In the genomic region with DNA sequence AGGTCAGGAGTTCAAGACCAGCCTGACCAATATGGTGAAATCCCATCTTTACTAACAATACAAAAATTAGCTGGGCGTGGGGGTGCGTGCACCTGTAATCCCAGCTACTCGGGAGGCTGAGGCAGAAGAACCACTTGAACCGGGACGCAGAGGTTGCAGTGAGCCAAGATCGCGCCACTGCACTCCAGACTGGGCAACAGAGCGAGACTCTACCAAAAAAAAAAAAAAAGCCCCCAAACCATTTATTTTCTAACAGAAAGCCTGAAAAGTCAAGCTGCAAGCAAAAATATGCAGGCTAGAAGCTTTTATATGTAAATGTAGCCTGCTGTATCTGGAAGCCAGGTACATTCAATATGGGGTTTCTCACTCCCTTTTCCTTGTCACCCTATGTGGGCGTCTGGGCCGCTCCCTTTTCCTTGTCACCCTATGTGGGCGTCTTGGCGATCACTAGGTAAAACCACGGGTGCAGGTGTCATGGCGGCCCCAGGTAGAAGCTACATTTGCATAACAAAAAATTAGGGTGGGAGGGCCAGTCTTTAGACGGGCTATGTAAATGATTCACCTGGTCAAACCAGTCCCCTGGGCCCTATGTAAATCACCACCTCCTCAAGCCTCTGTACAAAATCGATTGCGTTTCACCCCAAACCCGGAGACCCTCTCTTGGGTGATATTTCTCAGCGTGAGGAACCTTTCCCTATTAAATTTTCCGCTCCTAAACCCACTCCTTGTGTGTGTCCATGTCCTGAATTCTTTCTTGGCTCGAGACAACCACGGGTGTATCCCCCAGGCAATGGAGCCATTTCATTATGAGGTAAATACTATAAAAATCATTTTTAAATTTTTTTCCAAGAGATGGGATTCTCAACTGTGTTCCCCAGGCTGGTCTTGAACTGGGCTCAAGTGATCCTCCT, we compare ENCODE assay signal across 10 cellular contexts. TPM values are rescaled to one million over a fixed set of nuclear protein-coding genes. Genes with fewer than 3 reads are reported as not detected.
DNase-seq lines count a peak whose midpoint lies in the region; ATAC-seq and TF ChIP-seq lines count a peak whose summit lies in the region.
"Had no signal": no experiment of that assay in that cellular context is flagged by ENCODE, and none has a peak within 500 bp of the region (broad histone marks: within the 10 kb centered on the region; RNA-seq: fewer than 3 reads in every experiment).

No MANE protein-coding gene starts in this region.

- peaks cover 46% of the 10 kb centered on the region for H3K4me1 Mint-ChIP-seq in activated T-cell treated with anti-CD3 and anti-CD28 coated beads, Interleukin-2, amount 50 U/mL, for 72 hours (ENCODE audit: low read depth)
- peaks cover 62% of the 10 kb centered on the region for H3K4me1 Mint-ChIP-seq in activated B cell treated with CpG ODN at 0.5 μM for 24 hours

- no peak for TF ChIP-seq POLR2A in stomach (IDR thresholded peaks at IDR 0.05)

- intact Hi-C loops in activated B cell treated with CpG ODN at 0.5 μM for 24 hours (cut with micrococcal nuclease) (loop anchor here (5.0 kb wide), 3 partner anchors 33 to 893 kb away; no protein-coding TSS in a partner anchor), stomach (cut with DNase I; ENCODE audit: low total_unique reads) (no loop called here)

- H3K9me3 ChIP-seq in iPS-15b (ENCODE audit: control insufficient read depth, insufficient read depth, low read length) (no peaks in the 10 kb centered on the region), stomach (no peaks in the 10 kb centered on the region)
- H3K9me3 ChIP-seq: testis had no signal

- no peak for ATAC-seq in activated T-cell treated with anti-CD3 and anti-CD28 coated beads, Interleukin-2, amount 50 U/mL, for 72 hours (replicated peaks in 1 of 2)
- ATAC-seq in activated B cell treated with CpG ODN at 0.5 μM for 24 hours (ENCODE audit: low read depth) (no peak), GM21723 (IDR thresholded peaks at IDR 0.05; ENCODE audit: unreplicated experiment) (no peak), HG02610 (IDR thresholded peaks at IDR 0.05; ENCODE audit: unreplicated experiment) (no peak), HG02623 (IDR thresholded peaks at IDR 0.05; ENCODE audit: unreplicated experiment) (no peak)

- peaks cover 5% of the 10 kb centered on the region for H3K27me3 ChIP-seq in iPS-15b (ENCODE audit: control insufficient read depth, insufficient read depth, low read length)
- H3K27me3 ChIP-seq in stomach = no peaks in the 10 kb centered on the region
- H3K27me3 ChIP-seq: testis had no signal

- H3K4me3 ChIP-seq in iPS-15b (ENCODE audit: low read depth, low read length) = peak overlapping the region; percentile 46
- H3K4me3 ChIP-seq in stomach = peak overlapping the region; percentile 57 to 86 (median 82)

- CTCF ChIA-PET in activated B cell treated with CpG ODN at 0.5 μM for 24 hours (lab: Charles Lee) = interaction anchor here (0.6 to 3.3 kb wide), 12 partner anchors 19 to 916 kb away, joined by 3 to 28 read pairs (median 6); no protein-coding TSS in a partner anchor

- 67 to 82% (median 77%) methylated on average over 22 of the region's 22 CpGs for WGBS in stomach, 5 donors

- H3K36me3 ChIP-seq in iPS-15b (ENCODE audit: control insufficient read depth, insufficient read depth, low read length) (no peaks in the 10 kb centered on the region), stomach (peaks cover 0 to 29% (median 16%) of the 10 kb centered on the region in 4 donors)

- POLR2A ChIA-PET in activated B cell treated with CpG ODN at 0.5 μM for 24 hours (lab: Charles Lee) = interaction anchor here (0.6 to 6.0 kb wide), 10 partner anchors 8 to 1738 kb away, joined by 3 to 271 read pairs (median 6); partner anchors contain the start of genes KCNRG, RNASEH2B and SPRYD7

- peak overlapping the region; percentile 50 for H3K27ac Mint-ChIP-seq in activated T-cell treated with anti-CD3 and anti-CD28 coated beads, Interleukin-2, amount 50 U/mL, for 72 hours
- peak overlapping the region; percentile 53 for H3K27ac Mint-ChIP-seq in activated B cell treated with CpG ODN at 0.5 μM for 24 hours

- H3K9me3 Mint-ChIP-seq in activated T-cell treated with anti-CD3 and anti-CD28 coated beads, Interleukin-2, amount 50 U/mL, for 72 hours = no peaks in the 10 kb centered on the region
- no peaks in the 10 kb centered on the region for H3K9me3 Mint-ChIP-seq in activated B cell treated with CpG ODN at 0.5 μM for 24 hours

- DNase-seq in activated T-cell treated with anti-CD3 and anti-CD28 coated beads, Interleukin-2, amount 50 U/mL, for 72 hours = no peak
- DNase-seq in activated T-cell treated with anti-CD3 and anti-CD28 coated beads, Interleukin-2, amount 50 U/mL, for 1 hour = no peak
- DNase-seq in activated B cell treated with CpG ODN at 0.5 μM for 24 hours (no peak), stomach (no peak)
- DNase-seq: posterior cingulate gyrus, testis had no signal

- TF ChIP-seq CTCF in activated B cell treated with CpG ODN at 0.5 μM for 24 hours (IDR thresholded peaks at IDR 0.05) = no peak
- TF ChIP-seq CTCF in stomach (IDR thresholded peaks at IDR 0.05) = no peak

- no peak for TF ChIP-seq EP300 in stomach (IDR thresholded peaks at IDR 0.05)

- H3K27me3 Mint-ChIP-seq in activated T-cell treated with anti-CD3 and anti-CD28 coated beads, Interleukin-2, amount 50 U/mL, for 72 hours (ENCODE audit: low read depth) = no peaks in the 10 kb centered on the region
- no peaks in the 10 kb centered on the region for H3K27me3 Mint-ChIP-seq in activated B cell treated with CpG ODN at 0.5 μM for 24 hours

- H3K9ac ChIP-seq in iPS-15b (ENCODE audit: low read depth, low read length) = peak overlapping the region; percentile 66

- peak overlapping the region in 3 of 5 donors; percentile 10 to 100 (median 99) for H3K27ac ChIP-seq in stomach

- peaks cover 8% of the 10 kb centered on the region for H3K4me1 ChIP-seq in iPS-15b (ENCODE audit: control insufficient read depth, insufficient read depth, low read length)
- H3K4me1 ChIP-seq in stomach = peaks cover 30 to 70% (median 52%) of the 10 kb centered on the region in 4 donors

- H3K4me3 Mint-ChIP-seq in activated T-cell treated with anti-CD3 and anti-CD28 coated beads, Interleukin-2, amount 50 U/mL, for 72 hours = peak overlapping the region; percentile 84 to 90
- H3K4me3 Mint-ChIP-seq in activated B cell treated with CpG ODN at 0.5 μM for 24 hours = peak overlapping the region; percentile 88

- H3K36me3 Mint-ChIP-seq in activated T-cell treated with anti-CD3 and anti-CD28 coated beads, Interleukin-2, amount 50 U/mL, for 72 hours (ENCODE audit: insufficient read depth in 2 of 2) = peaks cover 1 to 7% of the 10 kb centered on the region in 2 donors
- H3K36me3 Mint-ChIP-seq in activated B cell treated with CpG ODN at 0.5 μM for 24 hours (ENCODE audit: low read depth) = peaks cover 56% of the 10 kb centered on the region

RNA-seq across cellular contexts. Expression of gene TRIM13, which starts 2.1 kb away (rescaled TPM):
- total RNA-seq in activated T-cell treated with anti-CD3 and anti-CD28 coated beads, Interleukin-2, amount 50 U/mL, for 72 hours = 10 to 100 TPM; 12.1 to 12.6 TPM
- total RNA-seq in activated B cell treated with CpG ODN at 0.5 μM for 24 hours = 49.3 and 54.4 TPM in 2 replicates
- 10 to 100 TPM in 4 of 5 donors, 1 to 10 TPM in 1; 4.1 to 23.7 (median 16.1) TPM for total RNA-seq in stomach
- polyA plus RNA-seq in stomach = 10 to 100 TPM in 1 of 3 donors, 1 to 10 TPM in 2; 7.5 to 18.6 (median 8.3) TPM

RNA-seq across cellular contexts. Expression of gene KCNRG, which starts 16.3 kb away (rescaled TPM):
- under 1 TPM; 0.31 to 0.32 TPM for total RNA-seq in activated T-cell treated with anti-CD3 and anti-CD28 coated beads, Interleukin-2, amount 50 U/mL, for 72 hours
- total RNA-seq in activated B cell treated with CpG ODN at 0.5 μM for 24 hours (1.9 and 3.1 TPM in 2 replicates), stomach (1 to 10 TPM in 3 of 5 donors, not detected in 2; 1.2 to 5.0 (median 3.8) TPM)
- polyA plus RNA-seq in stomach = under 1 TPM in 2 of 3 donors, not detected in 1; 0.37 to 0.38 TPM
